In the genomic region with DNA sequence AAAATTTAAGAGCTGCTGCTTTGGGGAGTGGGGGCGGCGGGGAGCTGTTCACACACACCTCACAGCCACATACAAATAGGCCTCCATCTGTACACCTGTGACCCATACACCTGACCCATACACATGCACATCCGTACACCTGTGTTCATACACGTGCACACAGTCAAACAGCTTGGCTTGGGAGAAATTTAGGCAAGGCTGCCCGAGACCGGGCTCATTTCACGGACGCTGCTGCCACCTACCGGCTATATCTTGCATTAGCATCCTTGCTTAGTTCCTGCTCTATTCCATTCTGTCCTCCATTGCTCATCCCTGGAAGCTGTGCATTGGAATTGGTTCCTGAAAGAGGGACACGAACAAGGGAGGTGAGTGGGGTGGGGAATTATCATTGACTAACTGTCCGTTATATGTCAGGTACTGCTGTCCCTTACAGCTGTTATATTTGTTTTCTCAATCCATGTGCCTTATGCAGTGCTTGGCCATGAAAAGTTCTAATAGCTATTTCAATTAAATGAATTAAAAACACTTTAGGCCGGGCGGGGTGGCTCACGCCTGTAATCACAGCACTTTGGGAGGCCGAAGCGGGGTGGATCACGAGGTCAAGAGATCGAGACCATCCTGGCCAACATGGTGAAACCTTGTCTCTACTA, we compare ENCODE assay signal across 8 cellular contexts. TPM values are rescaled to one million over a fixed set of nuclear protein-coding genes. Genes with fewer than 3 reads are reported as not detected.
DNase-seq lines count a peak whose midpoint lies in the region; ATAC-seq and TF ChIP-seq lines count a peak whose summit lies in the region.

No MANE protein-coding gene starts in this region.

- TF ChIP-seq POLR2A in Peyer's patch (IDR thresholded peaks at IDR 0.05) (no peak), stomach (IDR thresholded peaks at IDR 0.05) (no peak)

- H2AFZ ChIP-seq in fibroblast of lung (ENCODE audit: low read length), result no peak overlapping the region
- H2AFZ ChIP-seq in neural cell (ENCODE audit: low read depth, low read length), result no peak overlapping the region

- H3K4me3 ChIP-seq in Peyer's patch (no peak overlapping the region), fibroblast of lung (replicated peaks in 1 of 4; ENCODE audit: control extremely low read depth in 1 of 4, insufficient read depth in 1 of 4, low read depth in 3 of 4, low read length in 4 of 4) (no peak overlapping the region), neural cell (ENCODE audit: low read length) (no peak overlapping the region), stomach (peak overlapping the region in 2 of 4 donors; percentile 6 to 25)

- H3K9me2 ChIP-seq in neural cell (ENCODE audit: insufficient read depth, low read length), result no peaks in the 10 kb centered on the region

- no peak overlapping the region for H3K4me3 Mint-ChIP-seq in activated T-cell treated with anti-CD3 and anti-CD28 coated beads, Interleukin-2, amount 50 U/mL, for 24 hours

- TF ChIP-seq CTCF in Peyer's patch (IDR thresholded peaks at IDR 0.05) (peak; percentile 82 to 95 (median 92)), fibroblast of lung (conservative IDR thresholded peaks at IDR 0.05 in 1 of 2, IDR thresholded peaks at IDR 0.05 in 1 of 2; ENCODE audit: low read depth in 1 of 2, low read length in 2 of 2) (peak; percentile 92 to 94), neural cell (IDR thresholded peaks at IDR 0.05; ENCODE audit: poor library complexity, severe bottlenecking) (peak; percentile 99), stomach (IDR thresholded peaks at IDR 0.05) (peak in 5 of 7 experiments; percentile 87 to 95 (median 91))

- no peaks in the 10 kb centered on the region for H4K20me1 ChIP-seq in fibroblast of lung (ENCODE audit: control insufficient read depth, extremely low read depth, insufficient read depth, low read length)
- no peaks in the 10 kb centered on the region for H4K20me1 ChIP-seq in neural cell (ENCODE audit: insufficient read depth)

- no peak overlapping the region for H3K27ac ChIP-seq in Peyer's patch
- no peak overlapping the region for H3K27ac ChIP-seq in fibroblast of lung (ENCODE audit: insufficient read depth, low read length)
- H3K27ac ChIP-seq in neural cell (ENCODE audit: low read length), result no peak overlapping the region
- H3K27ac ChIP-seq in stomach, result no peak overlapping the region

- H3K4me1 ChIP-seq in Peyer's patch (no peaks in the 10 kb centered on the region), fibroblast of lung (ENCODE audit: control insufficient read depth, extremely low read depth, insufficient read depth, low read length) (peaks cover 1% of the 10 kb centered on the region), stomach (peaks cover 0 to 21% (median 14%) of the 10 kb centered on the region in 4 donors)

- TF ChIP-seq EP300 in neural cell (conservative IDR thresholded peaks at IDR 0.05; ENCODE audit: poor library complexity, severe bottlenecking) (no peak), stomach (IDR thresholded peaks at IDR 0.05) (no peak)

- H3K27me3 Mint-ChIP-seq in activated T-cell treated with anti-CD3 and anti-CD28 coated beads, Interleukin-2, amount 50 U/mL, for 24 hours, result peaks cover 9% of the 10 kb centered on the region

- H3K27ac Mint-ChIP-seq in activated T-cell treated with anti-CD3 and anti-CD28 coated beads, Interleukin-2, amount 50 U/mL, for 24 hours, result no peak overlapping the region

- H3K9me3 ChIP-seq in Peyer's patch, result no peaks in the 10 kb centered on the region
- H3K9me3 ChIP-seq in fibroblast of lung (ENCODE audit: control insufficient read depth, insufficient read depth, low read depth, low read length), result no peaks in the 10 kb centered on the region
- H3K9me3 ChIP-seq in neural cell (ENCODE audit: low read length), result no peaks in the 10 kb centered on the region
- H3K9me3 ChIP-seq in stomach, result no peaks in the 10 kb centered on the region

- no peaks in the 10 kb centered on the region for H3K36me3 Mint-ChIP-seq in activated T-cell treated with anti-CD3 and anti-CD28 coated beads, Interleukin-2, amount 50 U/mL, for 24 hours (ENCODE audit: low read depth)

- no peaks in the 10 kb centered on the region for H3K9me3 Mint-ChIP-seq in activated T-cell treated with anti-CD3 and anti-CD28 coated beads, Interleukin-2, amount 50 U/mL, for 24 hours

- H3K4me2 ChIP-seq in fibroblast of lung (ENCODE audit: extremely low read depth, insufficient read depth, low read length) (no peak overlapping the region), neural cell (ENCODE audit: low read length) (no peak overlapping the region)

- H3K4me1 Mint-ChIP-seq in activated T-cell treated with anti-CD3 and anti-CD28 coated beads, Interleukin-2, amount 50 U/mL, for 24 hours (ENCODE audit: low read depth), result peaks cover 6% of the 10 kb centered on the region

- 20 to 23% (median 21%) methylated on average over 18 of the region's 18 CpGs for WGBS in stomach, 5 donors

- intact Hi-C loops in stomach (cut with DNase I; ENCODE audit: low total_unique reads), result loop anchor here (5.0 kb wide), 2 partner anchors 95 to 155 kb away; no protein-coding TSS in a partner anchor

- DNase-seq in GF-D8 (lab: John Stamatoyannopoulos, UW) (peak; percentile 24), LHCN-M2 (ENCODE audit: low read depth) (peak; percentile 56), Peyer's patch (peak; percentile 71 to 89 (median 80)), fibroblast of lung (ENCODE audit: low read depth in 2 of 2) (peak; percentile 42 to 67), stomach (peak; percentile 87)
- peak; percentile 82 for DNase-seq in activated T-cell treated with anti-CD3 and anti-CD28 coated beads, Interleukin-2, amount 50 U/mL, for 24 hours

- peak; percentile 99 for TF ChIP-seq RAD21 in neural cell (conservative IDR thresholded peaks at IDR 0.05)

- no peak overlapping the region for H3K9ac ChIP-seq in fibroblast of lung (ENCODE audit: insufficient read depth, low read length)
- H3K9ac ChIP-seq in neural cell (ENCODE audit: low read length), result no peak overlapping the region

- H3F3A ChIP-seq in neural cell (ENCODE audit: insufficient read depth, low read length, poor library complexity, severe bottlenecking), result no peaks in the 10 kb centered on the region

- H3K36me3 ChIP-seq in Peyer's patch, result no peaks in the 10 kb centered on the region
- H3K36me3 ChIP-seq in fibroblast of lung (ENCODE audit: control insufficient read depth, insufficient read depth, low read length), result no peaks in the 10 kb centered on the region
- H3K36me3 ChIP-seq in neural cell (ENCODE audit: insufficient read depth, low read length), result no peaks in the 10 kb centered on the region
- H3K36me3 ChIP-seq in stomach, result no peaks in the 10 kb centered on the region

- H3K27me3 ChIP-seq in Peyer's patch (no peaks in the 10 kb centered on the region), fibroblast of lung (ENCODE audit: control insufficient read depth, insufficient read depth, low read length) (no peaks in the 10 kb centered on the region), neural cell (ENCODE audit: insufficient read depth, low read depth, low read length) (no peaks in the 10 kb centered on the region), stomach (peaks cover 0 to 13% (median 0%) of the 10 kb centered on the region in 3 donors)

- H3K79me2 ChIP-seq in fibroblast of lung (ENCODE audit: control insufficient read depth, insufficient read depth, low read length), result no peaks in the 10 kb centered on the region
- H3K79me2 ChIP-seq in neural cell (replicated peaks; ENCODE audit: insufficient read depth, low read length), result no peaks in the 10 kb centered on the region

- ATAC-seq in GM19397 (IDR thresholded peaks at IDR 0.05; ENCODE audit: unreplicated experiment), result no peak

TF ChIP-seq in neural cell, 6 proteins besides CTCF, POLR2A, EP300 and RAD21:
- TF ChIP-seq SMC3 (conservative IDR thresholded peaks at IDR 0.05; ENCODE audit: poor library complexity) (peak; percentile 98), TAF1 (IDR thresholded peaks at IDR 0.05; ENCODE audit: low read depth) (no peak), MXI1 (conservative IDR thresholded peaks at IDR 0.05; ENCODE audit: poor library complexity, severe bottlenecking) (peak; percentile 71), EZH2 (IDR thresholded peaks at IDR 0.05; ENCODE audit: borderline replicate concordance, insufficient read depth, low read length, poor library complexity, severe bottlenecking) (no peak)
- TF ChIP-seq, protein P1, sequence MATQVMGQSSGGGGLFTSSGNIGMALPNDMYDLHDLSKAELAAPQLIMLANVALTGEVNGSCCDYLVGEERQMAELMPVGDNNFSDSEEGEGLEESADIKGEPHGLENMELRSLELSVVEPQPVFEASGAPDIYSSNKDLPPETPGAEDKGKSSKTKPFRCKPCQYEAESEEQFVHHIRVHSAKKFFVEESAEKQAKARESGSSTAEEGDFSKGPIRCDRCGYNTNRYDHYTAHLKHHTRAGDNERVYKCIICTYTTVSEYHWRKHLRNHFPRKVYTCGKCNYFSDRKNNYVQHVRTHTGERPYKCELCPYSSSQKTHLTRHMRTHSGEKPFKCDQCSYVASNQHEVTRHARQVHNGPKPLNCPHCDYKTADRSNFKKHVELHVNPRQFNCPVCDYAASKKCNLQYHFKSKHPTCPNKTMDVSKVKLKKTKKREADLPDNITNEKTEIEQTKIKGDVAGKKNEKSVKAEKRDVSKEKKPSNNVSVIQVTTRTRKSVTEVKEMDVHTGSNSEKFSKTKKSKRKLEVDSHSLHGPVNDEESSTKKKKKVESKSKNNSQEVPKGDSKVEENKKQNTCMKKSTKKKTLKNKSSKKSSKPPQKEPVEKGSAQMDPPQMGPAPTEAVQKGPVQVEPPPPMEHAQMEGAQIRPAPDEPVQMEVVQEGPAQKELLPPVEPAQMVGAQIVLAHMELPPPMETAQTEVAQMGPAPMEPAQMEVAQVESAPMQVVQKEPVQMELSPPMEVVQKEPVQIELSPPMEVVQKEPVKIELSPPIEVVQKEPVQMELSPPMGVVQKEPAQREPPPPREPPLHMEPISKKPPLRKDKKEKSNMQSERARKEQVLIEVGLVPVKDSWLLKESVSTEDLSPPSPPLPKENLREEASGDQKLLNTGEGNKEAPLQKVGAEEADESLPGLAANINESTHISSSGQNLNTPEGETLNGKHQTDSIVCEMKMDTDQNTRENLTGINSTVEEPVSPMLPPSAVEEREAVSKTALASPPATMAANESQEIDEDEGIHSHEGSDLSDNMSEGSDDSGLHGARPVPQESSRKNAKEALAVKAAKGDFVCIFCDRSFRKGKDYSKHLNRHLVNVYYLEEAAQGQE (IDR thresholded peaks at IDR 0.05; ENCODE audit: borderline replicate concordance), result no peak

RNA-seq across cellular contexts. Expression of a gene that starts 37.1 kb away (rescaled TPM):
- 0.11 TPM in 1 of 2 replicates, not detected in the other for total RNA-seq in LHCN-M2 (2014; rRNA removed)
- polyA plus RNA-seq in LHCN-M2 (2012), result 0.07 TPM
- 100 to 1,000 TPM; 110 to 183 (median 126) TPM for total RNA-seq in Peyer's patch
- 23.1 and 38.0 TPM in 2 replicates for total RNA-seq in fibroblast of lung
- 7.4 TPM in 2 replicates for polyA plus RNA-seq in fibroblast of lung
- 2.9 and 3.3 TPM in 2 replicates for polyA plus RNA-seq in fibroblast of lung (2012)
- polyA minus RNA-seq in fibroblast of lung (ENCODE audit: low replicate concordance), result 2.7 and 9.1 TPM in 2 replicates
- 62.0 and 65.2 TPM in 2 replicates for polyA plus RNA-seq in neural cell
- polyA minus RNA-seq in neural cell, result 130 and 156 TPM in 2 replicates
- total RNA-seq in stomach, result 100 to 1,000 TPM in 1 of 5 donors, 10 to 100 TPM in 4; 40.3 to 112 (median 59.5) TPM
- 10 to 100 TPM in 2 of 3 donors, 1 to 10 TPM in 1; 6.4 to 17.3 (median 12.2) TPM for polyA plus RNA-seq in stomach

Comparison
In these comparisons a context has a peak if more than half of its experiments do, and no peak if none do; other contexts are left out.
1. DNase-seq: peak in every context shown above with its lines; median percentile 87 in stomach; 82 in activated T-cell treated with anti-CD3 and anti-CD28 coated beads, Interleukin-2, amount 50 U/mL, for 24 hours; 80 in Peyer's patch; 56 in LHCN-M2; 54 in fibroblast of lung; 24 in GF-D8.
2. RNA of a gene that starts 37.1 kb away (total RNA-seq): 110 to 183 TPM in Peyer's patch, 40.3 to 112 TPM in stomach and 23.1 to 38.0 TPM in fibroblast of lung; 0.11 TPM in LHCN-M2; every median in the first group is over 10 times any median in the second.
3. Peak in every context shown above with its lines, with median percentiles within 50 percentile points of each other: CTCF ChIP-seq.